1 cellular context compared by ENCODE assay signal in genomic region chr1:32992489-32993214, GRCh38.
TF ChIP-seq lines count a peak whose summit lies in the region.

No MANE protein-coding gene starts in this region.

TF ChIP-seq in GM12878, 131 proteins besides CTCF, POLR2A, EP300 and RAD21 (continued from another document):
- TF ChIP-seq ZBTB11 (CRISPR knock-in tag; IDR thresholded peaks at IDR 0.05) (no peak), GATAD2B (conservative IDR thresholded peaks at IDR 0.05; ENCODE audit: low read depth) (peak; percentile 88; the same call in 1 of the 2 replicates), MYB (IDR thresholded peaks at IDR 0.05; ENCODE audit: borderline replicate concordance, low read depth, low read length) (no peak), ETV6 (conservative IDR thresholded peaks at IDR 0.05 in 1 of 2, IDR thresholded peaks at IDR 0.05 in 1 of 2; ENCODE audit: borderline replicate concordance in 1 of 2, low read depth in 1 of 2) (peak in 1 of 2 experiments; percentile 64; a peak in 1 of 4 replicates), NKRF (conservative IDR thresholded peaks at IDR 0.05) (no peak; the same call in 1 of the 2 replicates), HSF1 (IDR thresholded peaks at IDR 0.05; ENCODE audit: low read depth, low read length) (no peak), BMI1 (IDR thresholded peaks at IDR 0.05; ENCODE audit: borderline replicate concordance) (no peak)
